Comparison of ENCODE assay signal across 22 cellular contexts in genomic region chr2:220445429-220446105, GRCh38.
DNase-seq lines count a peak whose midpoint lies in the region; ATAC-seq and TF ChIP-seq lines count a peak whose summit lies in the region.
"Had no signal": no experiment of that assay in that cellular context is flagged by ENCODE, and none has a peak within 500 bp of the region (broad histone marks: within the 10 kb centered on the region; RNA-seq: fewer than 3 reads in every experiment).

No MANE protein-coding gene starts in this region.

- TF ChIP-seq CTCF in HFFc6 (IDR thresholded peaks at IDR 0.05) = no peak

- in situ Hi-C loops in ACHN (cut with HindIII; ENCODE audit: low pct_ligation_motif_present, low pct_unique_long_range_greater_than_20kb, low sequenced_read_pairs) = no loop called here

- ATAC-seq in stimulated activated naive CD8-positive, alpha-beta T cell treated with anti-CD3 and anti-CD28 coated beads, Interleukin-15, amount 100 ng/mL, for 72 hours = no peak
- ATAC-seq: activated CD4-positive, CD25-positive, alpha-beta regulatory T cell treated with anti-CD3 and anti-CD28 coated beads, Interleukin-2, amount 50 U/mL, for 24 hours; activated CD8-positive, alpha-beta T cell treated with anti-CD3 and anti-CD28 coated beads for 36 hours; K562; T-cell had no signal

- H3K4me1 Mint-ChIP-seq in HFFc6 (ENCODE audit: low read depth) = peaks cover 25% of the 10 kb centered on the region
- H3K4me1 Mint-ChIP-seq in stimulated activated naive CD8-positive, alpha-beta T cell treated with anti-CD3 and anti-CD28 coated beads, Interleukin-15, amount 100 ng/mL, for 72 hours = no peaks in the 10 kb centered on the region
- H3K4me1 Mint-ChIP-seq: T-cell had no signal

- peak; percentile 14 for DNase-seq in ACHN
- DNase-seq in HFFc6 = peak; percentile 30
- peak; percentile 44 for DNase-seq in astrocyte of the hippocampus (ENCODE audit: low read depth, low spot score)
- peak; percentile 4 for DNase-seq in kidney tubule cell (ENCODE audit: low spot score)
- DNase-seq in cortex of kidney (lab: John Stamatoyannopoulos, UW) = no peak
- no peak for DNase-seq in NCI-H82 (lab: John Stamatoyannopoulos, UW)
- DNase-seq in DMS153 treated with DMSO at 0.1 percent for 48 hours (lab: John Stamatoyannopoulos, UW; ENCODE audit: unreplicated experiment) = no peak
- no peak for DNase-seq in stimulated activated naive CD8-positive, alpha-beta T cell treated with anti-CD3 and anti-CD28 coated beads, Interleukin-15, amount 100 ng/mL, for 72 hours
- DNase-seq: activated CD8-positive, alpha-beta T cell treated with anti-CD3 and anti-CD28 coated beads for 36 hours; activated T-cell treated with anti-CD3 and anti-CD28 coated beads, Interleukin-2, amount 50 U/mL, for 1 hour; adrenal gland; central memory CD4-positive, alpha-beta T cell; H7; kidney; NCI-H146; SHP77 treated with DMSO at 0.1 percent for 48 hours; stimulated activated CD4-positive, alpha-beta T cell treated with anti-CD3 and anti-CD28 coated beads, Interleukin-4, amount 100 ng/mL, for 24 hours; stimulated activated naive CD4-positive, alpha-beta T cell treated with Interleukin-2 at 50 U/mL for 16 hours; T-cell; thyroid gland had no signal

- no peak overlapping the region for H3K4me3 Mint-ChIP-seq in HFFc6
- no peak overlapping the region for H3K4me3 Mint-ChIP-seq in stimulated activated naive CD8-positive, alpha-beta T cell treated with anti-CD3 and anti-CD28 coated beads, Interleukin-15, amount 100 ng/mL, for 72 hours
- H3K4me3 Mint-ChIP-seq: activated CD8-positive, alpha-beta T cell treated with anti-CD3 and anti-CD28 coated beads for 36 hours; T-cell had no signal

- H3K36me3 Mint-ChIP-seq in HFFc6 (ENCODE audit: low read depth) = no peaks in the 10 kb centered on the region
- H3K36me3 Mint-ChIP-seq: T-cell had no signal

- no peak overlapping the region for H3K27ac Mint-ChIP-seq in HFFc6
- H3K27ac Mint-ChIP-seq in stimulated activated naive CD8-positive, alpha-beta T cell treated with anti-CD3 and anti-CD28 coated beads, Interleukin-15, amount 100 ng/mL, for 72 hours = no peak overlapping the region
- H3K27ac Mint-ChIP-seq: activated CD8-positive, alpha-beta T cell treated with anti-CD3 and anti-CD28 coated beads for 36 hours; T-cell had no signal

- H3K9me3 Mint-ChIP-seq in HFFc6 = no peaks in the 10 kb centered on the region
- H3K9me3 Mint-ChIP-seq in stimulated activated naive CD8-positive, alpha-beta T cell treated with anti-CD3 and anti-CD28 coated beads, Interleukin-15, amount 100 ng/mL, for 72 hours = peaks cover 5 to 12% of the 10 kb centered on the region in 2 donors
- H3K9me3 Mint-ChIP-seq: activated CD8-positive, alpha-beta T cell treated with anti-CD3 and anti-CD28 coated beads for 36 hours had no signal

- H3K27me3 Mint-ChIP-seq in HFFc6 (ENCODE audit: insufficient read depth) = peaks cover 1% of the 10 kb centered on the region; the same call in 1 of the 2 replicates
- H3K27me3 Mint-ChIP-seq in stimulated activated naive CD8-positive, alpha-beta T cell treated with anti-CD3 and anti-CD28 coated beads, Interleukin-15, amount 100 ng/mL, for 72 hours = no peaks in the 10 kb centered on the region
- H3K27me3 Mint-ChIP-seq: activated CD8-positive, alpha-beta T cell treated with anti-CD3 and anti-CD28 coated beads for 36 hours; T-cell had no signal

Comparison
In these comparisons a context has a peak if more than half of its experiments do, and no peak if none do; other contexts are left out.
1. DNase-seq: peak in ACHN (single experiment), HFFc6 (single experiment), astrocyte of the hippocampus (single experiment) and kidney tubule cell (single experiment); none in cortex of kidney (single experiment), NCI-H82 (single experiment), DMS153 treated with DMSO at 0.1 percent for 48 hours (single experiment) and stimulated activated naive CD8-positive, alpha-beta T cell treated with anti-CD3 and anti-CD28 coated beads, Interleukin-15, amount 100 ng/mL, for 72 hours (0 of 2).